11 cellular contexts compared by ENCODE assay signal in genomic region chr1:47996060-47996405, GRCh38. TPM values are rescaled to one million over a fixed set of nuclear protein-coding genes. Genes with fewer than 3 reads are reported as not detected.
DNase-seq lines count a peak whose midpoint lies in the region; ATAC-seq, FAIRE-seq and TF ChIP-seq lines count a peak whose summit lies in the region.
"Had no signal": no experiment of that assay in that cellular context is flagged by ENCODE, and none has a peak within 500 bp of the region (broad histone marks: within the 10 kb centered on the region; RNA-seq: fewer than 3 reads in every experiment).

No MANE protein-coding gene starts in this region.

- no peak overlapping the region for H3K27ac ChIP-seq in HepG2 (ENCODE audit: extremely low read length, insufficient read depth, low read length)

- no peaks in the 10 kb centered on the region for H3K9me3 Mint-ChIP-seq in activated CD4-positive, alpha-beta T cell treated with anti-CD3 and anti-CD28 coated beads, Interleukin-2, amount 10 ng/mL, durations not matched to agents 24 days and 14 days
- H3K9me3 Mint-ChIP-seq in stimulated activated naive B cell treated with anti-CD40 and anti-IgM and Interleukin-4, amounts not matched to agents 10 μg/mL and 1 μg/mL and 100 μg/mL, for 72 hours: no peaks in the 10 kb centered on the region

- POLR2A ChIA-PET in HepG2 (lab: Yijun Ruan, JAX): no interaction called here

- peaks cover 12% of the 10 kb centered on the region; the same call in 1 of the 2 replicates for H3K4me1 ChIP-seq in HepG2 (ENCODE audit: insufficient read depth, low read length)

- TF ChIP-seq EP300 in HepG2 (IDR thresholded peaks at IDR 0.05; ENCODE audit: low read depth in 2 of 2, low read length in 2 of 2): no peak
- no peak for TF ChIP-seq EP300 in HepG2 (CRISPR knock-in tag; IDR thresholded peaks at IDR 0.05; ENCODE audit: borderline replicate concordance)

- H3K36me3 ChIP-seq in HepG2 (replicated peaks in 1 of 2; ENCODE audit: control insufficient read depth in 1 of 2, insufficient read depth in 2 of 2, low read length in 2 of 2): no peaks in the 10 kb centered on the region

- no peaks in the 10 kb centered on the region for H3K9me3 ChIP-seq in HepG2 (ENCODE audit: low read length)

- H3K4me1 Mint-ChIP-seq in activated CD4-positive, alpha-beta T cell treated with anti-CD3 and anti-CD28 coated beads, Interleukin-2, amount 10 ng/mL, durations not matched to agents 24 days and 14 days: peaks cover 2% of the 10 kb centered on the region
- peaks cover 6 to 13% of the 10 kb centered on the region in 2 donors for H3K4me1 Mint-ChIP-seq in stimulated activated naive B cell treated with anti-CD40 and anti-IgM and Interleukin-4, amounts not matched to agents 10 μg/mL and 1 μg/mL and 100 μg/mL, for 72 hours

- ATAC-seq in HepG2: no peak
- no peak for ATAC-seq in stimulated activated naive B cell treated with anti-CD40 and anti-IgM and Interleukin-4, amounts not matched to agents 10 μg/mL and 1 μg/mL and 100 μg/mL, for 72 hours (replicated peaks)

- no TSS peak for BruUV-seq in HepG2 (replicated peaks; lab: Mats Ljungman, UMichigan)

- peaks cover 8 to 67% of the 10 kb centered on the region in 2 experiments; a peak in 4 of 5 replicates for H3K27me3 ChIP-seq in HepG2 (ENCODE audit: control insufficient read depth in 1 of 2, insufficient read depth in 2 of 2, low read length in 2 of 2)

- H3K27me3 Mint-ChIP-seq in activated CD4-positive, alpha-beta T cell treated with anti-CD3 and anti-CD28 coated beads, Interleukin-2, amount 10 ng/mL, durations not matched to agents 24 days and 14 days: peaks cover 47% of the 10 kb centered on the region
- H3K27me3 Mint-ChIP-seq in stimulated activated naive B cell treated with anti-CD40 and anti-IgM and Interleukin-4, amounts not matched to agents 10 μg/mL and 1 μg/mL and 100 μg/mL, for 72 hours: peaks cover 64 to 77% of the 10 kb centered on the region in 2 donors

- 13% methylated on average over 7 of the region's 7 CpGs for WGBS in HepG2 (ENCODE audit: low lambda C conversion rate)

- H3K4me3 ChIP-seq in astrocyte of the spinal cord (ENCODE audit: low read depth, low read length) (peak overlapping the region; percentile 28), HepG2 (replicated peaks in 1 of 3; ENCODE audit: insufficient read depth in 1 of 3, low read depth in 2 of 3, low read length in 3 of 3) (peak overlapping the region in 1 of 3 experiments; percentile 64; a peak in 1 of 6 replicates)

- FAIRE-seq in HepG2 (lab: Jason Lieb, UNC): no peak
- FAIRE-seq: A204.1 had no signal

- in situ Hi-C loops in astrocyte of the spinal cord (cut with HindIII; ENCODE audit: low sequenced_read_pairs) (no loop called here), HepG2 (cut with HindIII; ENCODE audit: extremely low pct_ligation_motif_present, low pct_unique_long_range_greater_than_20kb) (no loop called here)

- intact Hi-C loops in activated CD4-positive, alpha-beta T cell treated with anti-CD3 and anti-CD28 coated beads, Interleukin-2, amount 10 ng/mL, durations not matched to agents 24 days and 14 days (cut with micrococcal nuclease): no loop called here
- intact Hi-C loops in HepG2 (cut with micrococcal nuclease; ENCODE audit: unreplicated experiment): no loop called here

- H4K20me1 ChIP-seq in HepG2 (ENCODE audit: insufficient read depth, low read length): no peaks in the 10 kb centered on the region

- CTCF ChIA-PET in HepG2 (lab: Yijun Ruan, JAX; ENCODE audit: low intra/inter-chr PET ratio, low total read pairs): no interaction called here

- no peak overlapping the region for H3K9ac ChIP-seq in HepG2 (ENCODE audit: insufficient read depth, low read depth, low read length)

- DNase-seq in activated CD4-positive, alpha-beta T cell treated with anti-CD3 and anti-CD28 coated beads, Interleukin-2, amount 10 ng/mL, durations not matched to agents 24 days and 14 days: no peak
- no peak for DNase-seq in activated CD4-positive, alpha-beta T cell treated with anti-CD3 and anti-CD28 coated beads, Interleukin-2, amount 50 U/mL, for 1 hour
- no peak for DNase-seq in astrocyte of the spinal cord (ENCODE audit: low read depth, low spot score)
- no peak for DNase-seq in HepG2 (ENCODE audit: low spot score)
- no peak for DNase-seq in stimulated activated naive B cell treated with anti-CD40 and anti-IgM and Interleukin-4, amounts not matched to agents 10 μg/mL and 1 μg/mL and 100 μg/mL, for 72 hours
- DNase-seq in stimulated activated CD4-positive, alpha-beta T cell treated with anti-CD3 and anti-CD28 coated beads, Interleukin-12 subunit alpha, Interleukin-12 subunit beta, amount 100 ng/mL, for 4 hours: no peak
- no peak for DNase-seq in NCI-H2171 (lab: John Stamatoyannopoulos, UW)
- DNase-seq in DMS153 treated with DMSO at 0.1 percent for 48 hours (lab: John Stamatoyannopoulos, UW; ENCODE audit: unreplicated experiment): no peak
- DNase-seq: effector CD4-positive, alpha-beta T cell; IMR-90 had no signal

- H3K79me2 ChIP-seq in HepG2 (ENCODE audit: insufficient read depth, low read length): no peaks in the 10 kb centered on the region

- peak overlapping the region; percentile 57 for H3K4me3 Mint-ChIP-seq in activated CD4-positive, alpha-beta T cell treated with anti-CD3 and anti-CD28 coated beads, Interleukin-2, amount 10 ng/mL, durations not matched to agents 24 days and 14 days
- peak overlapping the region; percentile 71 to 80 for H3K4me3 Mint-ChIP-seq in stimulated activated naive B cell treated with anti-CD40 and anti-IgM and Interleukin-4, amounts not matched to agents 10 μg/mL and 1 μg/mL and 100 μg/mL, for 72 hours

- no peak for TF ChIP-seq CTCF in astrocyte of the spinal cord (IDR thresholded peaks at IDR 0.05; ENCODE audit: low read depth, low read length)
- no peak for TF ChIP-seq CTCF in HepG2 (CRISPR knock-in tag; IDR thresholded peaks at IDR 0.05)

- no peak overlapping the region for H3K27ac Mint-ChIP-seq in activated CD4-positive, alpha-beta T cell treated with anti-CD3 and anti-CD28 coated beads, Interleukin-2, amount 10 ng/mL, durations not matched to agents 24 days and 14 days
- no peak overlapping the region for H3K27ac Mint-ChIP-seq in stimulated activated naive B cell treated with anti-CD40 and anti-IgM and Interleukin-4, amounts not matched to agents 10 μg/mL and 1 μg/mL and 100 μg/mL, for 72 hours

- TF ChIP-seq POLR2A in HepG2 (IDR thresholded peaks at IDR 0.05; ENCODE audit: insufficient read depth in 1 of 2, low read depth in 2 of 2, low read length in 2 of 2): no peak

- TF ChIP-seq RAD21 in HepG2 (CRISPR knock-in tag; IDR thresholded peaks at IDR 0.05): no peak

- peak overlapping the region; percentile 55 for H3K4me2 ChIP-seq in HepG2 (ENCODE audit: low read depth, low read length)

- no peaks in the 10 kb centered on the region for H3K36me3 Mint-ChIP-seq in activated CD4-positive, alpha-beta T cell treated with anti-CD3 and anti-CD28 coated beads, Interleukin-2, amount 10 ng/mL, durations not matched to agents 24 days and 14 days (ENCODE audit: low read depth)
- peaks cover 0 to 1% of the 10 kb centered on the region in 2 donors for H3K36me3 Mint-ChIP-seq in stimulated activated naive B cell treated with anti-CD40 and anti-IgM and Interleukin-4, amounts not matched to agents 10 μg/mL and 1 μg/mL and 100 μg/mL, for 72 hours

- no peak overlapping the region for H2AFZ ChIP-seq in HepG2 (ENCODE audit: low read length)

TF ChIP-seq in HepG2, 621 proteins besides CTCF, POLR2A, EP300 and RAD21:
- 0 out of 2 replicates have a peak, but pooled peaks have one; percentile 50 for TF ChIP-seq EZH2 (conservative IDR thresholded peaks at IDR 0.05; ENCODE audit: low read depth, low read length)
- TF ChIP-seq CCDC6 (CRISPR knock-in tag; IDR thresholded peaks at IDR 0.05): no peak
TF ChIP-seq in HepG2: peak in this region for 1.

RNA-seq across cellular contexts. Expression of gene TRABD2B, which starts 1.2 kb away (rescaled TPM):
- total RNA-seq in activated CD4-positive, alpha-beta T cell treated with anti-CD3 and anti-CD28 coated beads, Interleukin-2, amount 10 ng/mL, durations not matched to agents 24 days and 14 days: not detected in 2 replicates
- total RNA-seq in HepG2 (2016; rRNA removed; fragmentation: Illumina TruSeq; extraction: Trizol): not detected in 2 replicates
- total RNA-seq in HepG2 (2016; cell fraction: cytosol; rRNA removed; fragmentation: Illumina TruSeq; extraction: Trizol; ENCODE audit: low read depth): not detected in 2 replicates
- total RNA-seq in HepG2 (2016; cell fraction: insoluble cytoplasmic fraction; rRNA removed; fragmentation: Illumina TruSeq; extraction: Trizol): not detected in 2 replicates
- not detected in 2 replicates for total RNA-seq in HepG2 (2016; cell fraction: membrane; rRNA removed; fragmentation: Illumina TruSeq; extraction: Trizol)
- total RNA-seq in HepG2 (2016; cell fraction: nucleus; rRNA removed; fragmentation: Illumina TruSeq; extraction: Trizol): not detected in 2 replicates
- 0.04 and 0.17 TPM in 2 replicates for polyA plus RNA-seq in HepG2 (2011; rRNA removed)
- polyA plus RNA-seq in HepG2 (2011; cell fraction: cytosol; rRNA removed): 0.01 TPM in 2 replicates
- 0.06 and 0.14 TPM in 2 replicates for polyA plus RNA-seq in HepG2 (2011; cell fraction: nucleus; rRNA removed)
- polyA plus RNA-seq in HepG2 (2012): 0.04 and 0.38 TPM in 2 replicates
- polyA plus RNA-seq in HepG2 (2016; cell fraction: cytosol; fragmentation: Illumina TruSeq; extraction: Trizol; ENCODE audit: low read depth): not detected in 2 replicates
- polyA plus RNA-seq in HepG2 (2016; cell fraction: insoluble cytoplasmic fraction; fragmentation: Illumina TruSeq; extraction: Trizol; ENCODE audit: low read depth): not detected in 2 replicates
- polyA plus RNA-seq in HepG2 (2016; cell fraction: membrane; fragmentation: Illumina TruSeq; extraction: Trizol; ENCODE audit: low read depth): not detected in 2 replicates
- polyA plus RNA-seq in HepG2 (2016; cell fraction: nucleus; fragmentation: Illumina TruSeq; extraction: Trizol; ENCODE audit: insufficient read depth, low read depth): not detected in 2 replicates
- 0.04 and 2.2 TPM in 2 replicates for polyA minus RNA-seq in HepG2 (2011; rRNA and poly(A)+ RNA removed; ENCODE audit: low replicate concordance)
- not detected in 2 replicates for polyA minus RNA-seq in HepG2 (2011; cell fraction: cytosol; rRNA and poly(A)+ RNA removed)
- polyA minus RNA-seq in HepG2 (2011; cell fraction: nucleus; rRNA and poly(A)+ RNA removed): 0.12 TPM in 1 of 2 replicates, not detected in the other
- total RNA-seq: IMR-90 had no signal
- polyA plus RNA-seq: IMR-90 had no signal
